In genomic region chr10:60521974-60522405, GRCh38 we compare ENCODE assay signal across 11 cellular contexts.
DNase-seq lines count a peak whose midpoint lies in the region; ATAC-seq, FAIRE-seq and TF ChIP-seq lines count a peak whose summit lies in the region.
"Had no signal": no experiment of that assay in that cellular context is flagged by ENCODE, and none has a peak within 500 bp of the region (broad histone marks: within the 10 kb centered on the region; RNA-seq: fewer than 3 reads in every experiment).

No MANE protein-coding gene starts in this region.

- CTCF ChIA-PET in HEK293T (lab: Yijun Ruan, JAX) = no interaction called here

- no peak for FAIRE-seq in HTR-8/SVneo (lab: Jason Lieb, UNC)

- no peaks in the 10 kb centered on the region; the same call in 1 of the 2 replicates for H3K9me3 ChIP-seq in iPS DF 6.9 (ENCODE audit: control insufficient read depth, insufficient read depth, low read length)

- H3K4me1 ChIP-seq in iPS DF 6.9 (ENCODE audit: control insufficient read depth, insufficient read depth, low read length) = no peaks in the 10 kb centered on the region
- H3K4me1 ChIP-seq: parathyroid adenoma had no signal

- no CpG with 5 or more reads among the region's 3 CpGs for WGBS in iPS DF 6.9 (ENCODE audit: insufficient coverage, insufficient read length)

- no peaks in the 10 kb centered on the region for H3K36me3 ChIP-seq in iPS DF 6.9 (ENCODE audit: control insufficient read depth, insufficient read depth, low read length)

- ATAC-seq in SK-N-SH treated with all-trans-retinoic acid at 6 μM for 48 hours = peak; percentile 84
- no peak for ATAC-seq in HG02852 (IDR thresholded peaks at IDR 0.05; ENCODE audit: unreplicated experiment)
- ATAC-seq: stimulated activated effector memory CD8-positive, alpha-beta T cell treated with anti-CD3 and anti-CD28 coated beads, Interleukin-12 subunit alpha, Interleukin-12 subunit beta, amount 100 ng/mL, for 72 hours had no signal

- H3K27ac ChIP-seq in iPS DF 6.9 (ENCODE audit: low read length) = no peak overlapping the region
- H3K27ac ChIP-seq: parathyroid adenoma had no signal

- peak; percentile 86 for DNase-seq in COR-L47 (lab: John Stamatoyannopoulos, UW)
- DNase-seq in HEK293T (ENCODE audit: extremely low spot score) = peak; percentile 9
- peak; percentile 16 for DNase-seq in iPS DF 6.9 (ENCODE audit: low read depth, low spot score)
- DNase-seq in NCI-H510A treated with DMSO at 0.1 percent for 48 hours (lab: John Stamatoyannopoulos, UW) = no peak
- DNase-seq in activated effector memory CD4-positive, alpha-beta T cell treated with Interleukin-2 at 50 U/mL for 16 hours = no peak
- no peak for DNase-seq in HTR-8/SVneo (ENCODE audit: insufficient read length, low spot score)
- DNase-seq: NCI-H1092 treated with DMSO at 0.1 percent for 48 hours had no signal

- H3K4me3 ChIP-seq in iPS DF 6.9 (ENCODE audit: low read length) = no peak overlapping the region

- H3K27me3 ChIP-seq in iPS DF 6.9 (ENCODE audit: control insufficient read depth, insufficient read depth, low read length) = no peaks in the 10 kb centered on the region

- POLR2A ChIA-PET in HEK293T (lab: Yijun Ruan, JAX) = no interaction called here

TF ChIP-seq in HEK293T, 16 proteins besides CTCF, POLR2A, EP300 and RAD21:
- TF ChIP-seq ELF4 (IDR thresholded peaks at IDR 0.05) (no peak), TARDBP (IDR thresholded peaks at IDR 0.05) (no peak), SUZ12 (IDR thresholded peaks at IDR 0.05) (no peak), CTBP1 (IDR thresholded peaks at IDR 0.05; ENCODE audit: borderline replicate concordance) (no peak), NFRKB (IDR thresholded peaks at IDR 0.05) (no peak), LEF1 (IDR thresholded peaks at IDR 0.05; ENCODE audit: borderline replicate concordance) (no peak), FOXA1 (IDR thresholded peaks at IDR 0.05) (no peak), L3MBTL2 (conservative IDR thresholded peaks at IDR 0.05) (no peak), ARNT (IDR thresholded peaks at IDR 0.05) (no peak), HDGF (IDR thresholded peaks at IDR 0.05; ENCODE audit: borderline replicate concordance) (no peak)

TF ChIP-seq in SK-N-SH treated with all-trans-retinoic acid at 6 μM for 48 hours, 23 proteins besides CTCF, POLR2A, EP300 and RAD21:
- TF ChIP-seq BACH2 (CRISPR knock-in tag; IDR thresholded peaks at IDR 0.05; ENCODE audit: borderline replicate concordance) (no peak), ZNF8 (CRISPR knock-in tag; IDR thresholded peaks at IDR 0.05) (peak; percentile 37; the same call in 1 of the 2 replicates), CSRNP3 (CRISPR knock-in tag; IDR thresholded peaks at IDR 0.05) (no peak), TCF4 (CRISPR knock-in tag; IDR thresholded peaks at IDR 0.05; ENCODE audit: borderline replicate concordance) (peak; percentile 82; the same call in 1 of the 2 replicates), CREB5 (CRISPR knock-in tag; IDR thresholded peaks at IDR 0.05; ENCODE audit: low read depth) (no peak), ARNTL (CRISPR knock-in tag; IDR thresholded peaks at IDR 0.05; ENCODE audit: borderline replicate concordance, low read depth) (no peak), ISL1 (CRISPR knock-in tag; IDR thresholded peaks at IDR 0.05) (peak; percentile 26; the same call in 1 of the 2 replicates), TSHZ2 (CRISPR knock-in tag; IDR thresholded peaks at IDR 0.05) (peak; percentile 65), TOX (CRISPR knock-in tag; IDR thresholded peaks at IDR 0.05; ENCODE audit: borderline replicate concordance) (no peak), SNAI2 (CRISPR knock-in tag; IDR thresholded peaks at IDR 0.05) (no peak), ZC3H10 (CRISPR knock-in tag; IDR thresholded peaks at IDR 0.05) (no peak), ESRRG (CRISPR knock-in tag; IDR thresholded peaks at IDR 0.05) (no peak)

Comparison
In these comparisons a context has a peak if more than half of its experiments do, and no peak if none do; other contexts are left out.
1. DNase-seq: peak in COR-L47 (single experiment), HEK293T (single experiment) and iPS DF 6.9 (single experiment); none in NCI-H510A treated with DMSO at 0.1 percent for 48 hours (single experiment), activated effector memory CD4-positive, alpha-beta T cell treated with Interleukin-2 at 50 U/mL for 16 hours (single experiment) and HTR-8/SVneo (single experiment).